8 cellular contexts compared by ENCODE assay signal in genomic region chr1:23525558-23526174, GRCh38. TPM values are rescaled to one million over a fixed set of nuclear protein-coding genes. Genes with fewer than 3 reads are reported as not detected.
DNase-seq lines count a peak whose midpoint lies in the region; ATAC-seq and TF ChIP-seq lines count a peak whose summit lies in the region.

No MANE protein-coding gene starts in this region.

- in situ Hi-C loops in GM18951 (cut with MboI; ENCODE audit: low sequenced_read_pairs, unreplicated experiment) = no loop called here

- H3K9ac ChIP-seq in mucosa of rectum (ENCODE audit: low read depth in 1 of 2, low read length in 2 of 2) = peak overlapping the region; percentile 51 to 79

- H3K27ac ChIP-seq in CD8-positive, alpha-beta memory T cell (ENCODE audit: low read depth, low read length) = peak overlapping the region; percentile 19
- peak overlapping the region; percentile 97 for H3K27ac ChIP-seq in mucosa of rectum (ENCODE audit: low read depth in 2 of 2, low read length in 2 of 2)
- H3K27ac ChIP-seq in upper lobe of right lung = no peak overlapping the region

- H3K36me3 Mint-ChIP-seq in CD8-positive, alpha-beta memory T cell = peaks cover 0 to 2% (median 0%) of the 10 kb centered on the region in 3 donors

- ATAC-seq in HG03571 (IDR thresholded peaks at IDR 0.05; ENCODE audit: unreplicated experiment) = no peak
- no peak for ATAC-seq in HG03108 (IDR thresholded peaks at IDR 0.05; ENCODE audit: unreplicated experiment)
- ATAC-seq in GM19035 (IDR thresholded peaks at IDR 0.05; ENCODE audit: unreplicated experiment) = no peak
- no peak for ATAC-seq in upper lobe of right lung

- H3K27me3 ChIP-seq in CD8-positive, alpha-beta memory T cell (ENCODE audit: insufficient read depth, low read length, poor library complexity, severe bottlenecking) = no peaks in the 10 kb centered on the region
- H3K27me3 ChIP-seq in mucosa of rectum (ENCODE audit: control insufficient read depth in 2 of 2, insufficient read depth in 2 of 2, low read length in 2 of 2) (no peaks in the 10 kb centered on the region), upper lobe of right lung (no peaks in the 10 kb centered on the region)

- H3K4me3 ChIP-seq in CD8-positive, alpha-beta memory T cell (ENCODE audit: low read length) = peak overlapping the region; percentile 30
- peak overlapping the region; percentile 19 to 44 for H3K4me3 ChIP-seq in mucosa of rectum (ENCODE audit: low read length in 2 of 2)
- H3K4me3 ChIP-seq in upper lobe of right lung = no peak overlapping the region

- no peaks in the 10 kb centered on the region for H3K36me3 ChIP-seq in CD8-positive, alpha-beta memory T cell (ENCODE audit: insufficient read depth, low read length)
- H3K36me3 ChIP-seq in mucosa of rectum (ENCODE audit: control insufficient read depth in 2 of 2, insufficient read depth in 2 of 2, low read length in 2 of 2) = peaks cover 0 to 8% of the 10 kb centered on the region in 2 donors
- H3K36me3 ChIP-seq in upper lobe of right lung = no peaks in the 10 kb centered on the region

- H3K27ac Mint-ChIP-seq in CD8-positive, alpha-beta memory T cell = peak overlapping the region; percentile 90 to 98 (median 94)

- no peaks in the 10 kb centered on the region for H3K9me3 Mint-ChIP-seq in CD8-positive, alpha-beta memory T cell

- no peak for TF ChIP-seq CTCF in upper lobe of right lung (IDR thresholded peaks at IDR 0.05)

- peaks cover 63 to 88% (median 84%) of the 10 kb centered on the region in 3 donors for H3K4me1 Mint-ChIP-seq in CD8-positive, alpha-beta memory T cell

- POLR2A ChIA-PET in CD8-positive, alpha-beta memory T cell (lab: Charles Lee) = interaction anchor here (1.0 to 1.3 kb wide), 4 partner anchors 14 to 27 kb away, joined by 3 to 7 read pairs (median 4); no protein-coding TSS in a partner anchor

- intact Hi-C loops in upper lobe of right lung (cut with DNase I) = no loop called here

- CTCF ChIA-PET in CD8-positive, alpha-beta memory T cell (lab: Charles Lee) = interaction anchor here (1.3 to 34.1 kb wide), 9 partner anchors 9 to 284 kb away, joined by 3 to 588 read pairs (median 6); partner anchors contain the start of gene ASAP3

- peak overlapping the region; percentile 32 to 86 (median 77) for H3K4me3 Mint-ChIP-seq in CD8-positive, alpha-beta memory T cell

- DNase-seq in CD8-positive, alpha-beta memory T cell = no peak
- no peak for DNase-seq in upper lobe of right lung

- H3K9me3 ChIP-seq in CD8-positive, alpha-beta memory T cell (ENCODE audit: low read length) = no peaks in the 10 kb centered on the region
- H3K9me3 ChIP-seq in mucosa of rectum (ENCODE audit: control insufficient read depth in 2 of 2, low read length in 2 of 2) (no peaks in the 10 kb centered on the region), upper lobe of right lung (no peaks in the 10 kb centered on the region)

- no peaks in the 10 kb centered on the region for H3K27me3 Mint-ChIP-seq in CD8-positive, alpha-beta memory T cell

- peak; percentile 4 for TF ChIP-seq POLR2A in GM18951 (IDR thresholded peaks at IDR 0.05; ENCODE audit: extremely low read depth, insufficient read depth, insufficient read length)
- 0 out of 2 replicates have a peak, but pooled peaks have one; percentile 26 for TF ChIP-seq POLR2A in Raji (IDR thresholded peaks at IDR 0.05; ENCODE audit: insufficient read depth, low read depth, low read length)

- peaks cover 67% of the 10 kb centered on the region for H3K4me1 ChIP-seq in CD8-positive, alpha-beta memory T cell (ENCODE audit: insufficient read depth, low read length)
- H3K4me1 ChIP-seq in mucosa of rectum (ENCODE audit: control insufficient read depth in 2 of 2, insufficient read depth in 2 of 2, low read length in 2 of 2) (peaks cover 68 to 73% of the 10 kb centered on the region in 2 donors), upper lobe of right lung (peaks cover 39% of the 10 kb centered on the region)

RNA-seq across cellular contexts. Expression of gene E2F2, which starts 5.4 kb away (rescaled TPM):
- 10 to 100 TPM; 19.1 to 19.6 TPM for total RNA-seq in CD8-positive, alpha-beta memory T cell
- polyA plus RNA-seq in CD8-positive, alpha-beta memory T cell = 0.76 TPM
- 0.32 TPM for total RNA-seq in upper lobe of right lung

RNA-seq across cellular contexts. Expression of gene ID3, which starts 33.6 kb away (rescaled TPM):
- total RNA-seq in CD8-positive, alpha-beta memory T cell = 10 to 100 TPM; 18.4 to 19.3 TPM
- polyA plus RNA-seq in CD8-positive, alpha-beta memory T cell = 4.7 TPM
- 242 TPM for total RNA-seq in upper lobe of right lung

RNA-seq across cellular contexts. Expression of gene ASAP3, which starts 41.7 kb away (rescaled TPM):
- total RNA-seq in CD8-positive, alpha-beta memory T cell = under 1 TPM; 0.33 to 0.78 TPM
- polyA plus RNA-seq in CD8-positive, alpha-beta memory T cell = 0.62 TPM
- total RNA-seq in upper lobe of right lung = 35.9 TPM

Comparison
In these comparisons a context has a peak if more than half of its experiments do, and no peak if none do; other contexts are left out.
1. RNA of gene E2F2, which starts 5.4 kb away (total RNA-seq): 19.1 to 19.6 TPM in CD8-positive, alpha-beta memory T cell; 0.32 TPM in upper lobe of right lung (single experiment); every median in the first group is over 10 times any median in the second.
2. RNA of gene ID3, which starts 33.6 kb away (total RNA-seq): 242 TPM in upper lobe of right lung (single experiment); 18.4 to 19.3 TPM in CD8-positive, alpha-beta memory T cell; every median in the first group is over 10 times any median in the second.
3. RNA of gene ASAP3, which starts 41.7 kb away (total RNA-seq): 35.9 TPM in upper lobe of right lung (single experiment); 0.33 to 0.78 TPM in CD8-positive, alpha-beta memory T cell; every median in the first group is over 10 times any median in the second.